In the genomic region with DNA sequence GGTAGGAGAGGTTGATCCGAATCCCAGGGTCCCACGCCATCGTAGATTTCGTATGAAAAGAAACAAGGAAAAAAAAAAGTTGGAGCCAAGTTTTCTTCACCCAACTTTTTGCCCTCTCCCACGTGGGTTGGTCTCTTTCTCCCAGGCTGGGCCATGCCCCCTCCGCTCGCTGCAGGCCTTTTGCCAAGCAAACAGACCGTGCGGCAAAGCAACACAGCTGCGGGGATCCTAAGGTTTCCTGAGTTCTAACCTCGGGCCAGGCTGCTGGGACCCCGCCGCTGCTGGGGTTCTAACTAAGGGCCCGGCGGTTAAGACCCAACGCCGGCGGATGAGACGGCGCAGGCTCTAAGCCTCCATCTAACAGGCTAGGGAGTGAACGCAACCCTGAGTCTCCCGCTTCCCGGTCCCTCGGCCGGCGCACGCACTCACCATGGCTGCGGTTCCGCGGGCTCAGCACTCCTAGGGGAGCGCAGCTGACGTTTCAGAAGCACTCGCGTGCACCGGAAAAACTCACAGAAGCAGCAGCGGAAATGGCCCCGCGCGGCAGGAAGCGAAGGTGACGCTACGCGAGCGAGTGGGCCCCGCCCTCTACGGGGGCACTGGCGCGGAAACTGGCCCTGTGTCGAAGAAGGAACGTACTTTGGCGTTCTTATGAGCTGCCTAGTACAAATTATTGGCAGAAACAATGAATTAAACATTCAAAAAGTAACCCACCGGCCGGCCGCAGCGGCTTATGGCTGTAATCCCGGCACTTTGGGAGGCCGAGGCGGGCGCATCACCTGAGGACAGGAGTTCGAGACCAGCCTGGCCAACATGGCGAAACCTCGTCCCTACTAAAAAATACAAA, we compare ENCODE assay signal across 8 cellular contexts. TPM values are rescaled to one million over a fixed set of nuclear protein-coding genes. Genes with fewer than 3 reads are reported as not detected.
A peak's percentile ranks its signal among the peaks of the same experiment; 100 is the strongest.
DNase-seq lines count a peak whose midpoint lies in the region; ATAC-seq and TF ChIP-seq lines count a peak whose summit lies in the region.

A gene (minus strand): TSS at position 503 of the 847 bp plus-strand sequence. CDS start 71 bp downstream, at position 432.

- H3K27ac Mint-ChIP-seq in activated CD4-positive, alpha-beta T cell treated with anti-CD3 and anti-CD28 coated beads for 36 hours, result peak within 1 kb of the TSS; percentile 98

- H3K4me1 Mint-ChIP-seq in activated CD4-positive, alpha-beta T cell treated with anti-CD3 and anti-CD28 coated beads for 36 hours, result peaks cover 34% of the 10 kb centered on the region

- DNase-seq in BE2C (peak; percentile 94), NCI-H524 treated with DMSO at 0.1 percent for 48 hours (lab: John Stamatoyannopoulos, UW) (peak; percentile 34), choroid plexus epithelial cell (ENCODE audit: low read depth) (peak; percentile 92), kidney glomerular epithelial cell (lab: John Stamatoyannopoulos, UW) (peak; percentile 76)
- DNase-seq in activated CD4-positive, alpha-beta T cell treated with anti-CD3 and anti-CD28 coated beads for 36 hours, result peak; percentile 96
- DNase-seq in stimulated activated CD4-positive, alpha-beta T cell treated with anti-CD3 and anti-CD28 coated beads, Interleukin-15, amount 100 ng/mL, for 48 hours (ENCODE audit: low read depth in 2 of 2), result peak; percentile 85 to 89

- H3K36me3 ChIP-seq in BE2C, result no peaks in the 10 kb centered on the region; the same call in 1 of the 2 replicates

- CTCF ChIA-PET in activated CD4-positive, alpha-beta T cell treated with anti-CD3 and anti-CD28 coated beads for 36 hours (lab: Charles Lee), result interaction anchor here (0.5 to 3.8 kb wide), 10 partner anchors 9 to 747 kb away, joined by 3 to 24 read pairs (median 5); a partner anchor contains a TSS

- intact Hi-C loops in activated CD4-positive, alpha-beta T cell treated with anti-CD3 and anti-CD28 coated beads for 36 hours (cut with DNase I, micrococcal nuclease), result loop anchor here (1.0 to 2.0 kb wide), 11 partner anchors 22 to 402 kb away; a partner anchor contains a TSS

- peak within 1 kb of the TSS; percentile 98 for H3K4me3 Mint-ChIP-seq in activated CD4-positive, alpha-beta T cell treated with anti-CD3 and anti-CD28 coated beads for 36 hours

- H3K4me3 ChIP-seq in BE2C (ENCODE audit: low read depth, low read length) (peak within 1 kb of the TSS; percentile 99), choroid plexus epithelial cell (ENCODE audit: low read depth, low read length) (peak within 1 kb of the TSS; percentile 89)

- ATAC-seq in HG03439 (IDR thresholded peaks at IDR 0.05; ENCODE audit: unreplicated experiment), result peak; percentile 79
- peak; percentile 93 for ATAC-seq in activated CD4-positive, alpha-beta T cell treated with anti-CD3 and anti-CD28 coated beads for 36 hours

- peak; percentile 83 for TF ChIP-seq POLR2A in GM19193 (IDR thresholded peaks at IDR 0.05; ENCODE audit: extremely low read depth, insufficient read depth, insufficient read length)

- POLR2A ChIA-PET in activated CD4-positive, alpha-beta T cell treated with anti-CD3 and anti-CD28 coated beads for 36 hours (lab: Charles Lee), result interaction anchor here (0.9 to 1.8 kb wide), 8 partner anchors 9 to 832 kb away, joined by 3 to 11 read pairs (median 4); a partner anchor contains a TSS

- peaks cover 19% of the 10 kb centered on the region for H3K36me3 Mint-ChIP-seq in activated CD4-positive, alpha-beta T cell treated with anti-CD3 and anti-CD28 coated beads for 36 hours (ENCODE audit: low read depth)

- H3K4me1 ChIP-seq in BE2C, result no peaks in the 10 kb centered on the region

- 0 out of 2 replicates have a peak, but pooled peaks have one; percentile 13 for TF ChIP-seq CTCF in BE2C (IDR thresholded peaks at IDR 0.05; ENCODE audit: low read depth, low read length)
- no peak for TF ChIP-seq CTCF in choroid plexus epithelial cell (conservative IDR thresholded peaks at IDR 0.05; ENCODE audit: low read depth, low read length)

- H3K27me3 ChIP-seq in BE2C, result no peaks in the 10 kb centered on the region

- no peaks in the 10 kb centered on the region for H3K27me3 Mint-ChIP-seq in activated CD4-positive, alpha-beta T cell treated with anti-CD3 and anti-CD28 coated beads for 36 hours

- H3K9me3 ChIP-seq in BE2C, result no peaks in the 10 kb centered on the region

- H3K9me3 Mint-ChIP-seq in activated CD4-positive, alpha-beta T cell treated with anti-CD3 and anti-CD28 coated beads for 36 hours (ENCODE audit: low read depth), result no peaks in the 10 kb centered on the region

RNA-seq across cellular contexts. Expression of the gene that starts here (rescaled TPM):
- 634 TPM for polyA plus RNA-seq in BE2C (2012; ENCODE audit: insufficient read depth, insufficient read length, low read depth)
- total RNA-seq in activated CD4-positive, alpha-beta T cell treated with anti-CD3 and anti-CD28 coated beads for 36 hours, result 100 to 1,000 TPM; 275 to 281 TPM

Comparison
In these comparisons a context has a peak if more than half of its experiments do, and no peak if none do; other contexts are left out.
1. Peak in every context shown above with its lines: DNase-seq, ATAC-seq and H3K4me3 ChIP-seq.
2. DNase-seq: peak in every context shown above with its lines; median percentile 96 in activated CD4-positive, alpha-beta T cell treated with anti-CD3 and anti-CD28 coated beads for 36 hours; 94 in BE2C; 92 in choroid plexus epithelial cell; 87 in stimulated activated CD4-positive, alpha-beta T cell treated with anti-CD3 and anti-CD28 coated beads, Interleukin-15, amount 100 ng/mL, for 48 hours; 76 in kidney glomerular epithelial cell; 34 in NCI-H524 treated with DMSO at 0.1 percent for 48 hours.